1 cellular context compared by ENCODE assay signal in the genomic region with DNA sequence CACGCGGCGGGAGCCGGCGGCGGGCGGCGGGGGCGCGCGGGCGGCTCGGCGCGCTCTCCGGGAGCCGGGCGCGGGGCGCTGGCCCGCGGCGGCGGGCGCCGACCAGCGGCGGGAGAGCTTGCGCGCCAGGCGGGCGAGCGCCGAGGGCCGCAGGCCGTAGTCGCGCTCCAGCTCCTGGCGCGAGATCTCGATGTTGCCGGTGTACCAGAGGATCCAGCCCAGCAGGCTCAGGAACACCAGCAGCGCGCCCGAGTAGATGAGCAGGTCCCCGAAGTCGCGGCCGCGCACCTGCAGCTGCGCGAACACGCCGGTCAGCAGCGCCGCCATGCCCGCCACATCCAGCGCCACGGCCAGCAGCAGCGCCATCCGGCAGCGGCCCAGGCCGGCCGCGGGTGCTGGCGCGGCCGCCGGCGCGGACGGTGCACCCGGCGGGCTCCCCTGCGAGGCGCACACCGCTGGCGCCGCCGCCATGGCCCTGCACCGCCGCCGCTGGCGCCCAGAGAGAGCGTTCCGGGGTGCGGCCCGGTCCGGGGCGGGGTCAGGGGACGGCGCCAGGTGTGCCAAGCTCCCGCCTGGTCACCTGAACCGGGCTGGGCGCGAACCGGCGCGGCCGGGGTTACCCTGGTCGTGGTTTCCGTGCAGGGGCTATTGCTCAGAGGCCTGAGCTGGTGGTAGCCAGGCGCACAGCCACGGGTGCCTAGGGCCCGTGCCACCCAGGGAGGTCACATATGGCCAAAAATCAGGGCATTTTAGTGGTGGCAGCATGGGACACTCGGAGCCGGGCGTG.
TF ChIP-seq lines count a peak whose summit lies in the region.

A gene with protein sequence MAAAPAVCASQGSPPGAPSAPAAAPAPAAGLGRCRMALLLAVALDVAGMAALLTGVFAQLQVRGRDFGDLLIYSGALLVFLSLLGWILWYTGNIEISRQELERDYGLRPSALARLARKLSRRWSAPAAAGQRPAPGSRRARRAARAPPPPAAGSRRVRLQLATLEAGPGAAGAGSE (minus strand): TSS at position 504 of the 787 bp plus-strand sequence. CDS start 33 bp downstream, at position 471.

TF ChIP-seq in K562, 482 proteins besides CTCF, POLR2A, EP300 and RAD21 (continued from another document and continues in another):
- TF ChIP-seq, protein P1, sequence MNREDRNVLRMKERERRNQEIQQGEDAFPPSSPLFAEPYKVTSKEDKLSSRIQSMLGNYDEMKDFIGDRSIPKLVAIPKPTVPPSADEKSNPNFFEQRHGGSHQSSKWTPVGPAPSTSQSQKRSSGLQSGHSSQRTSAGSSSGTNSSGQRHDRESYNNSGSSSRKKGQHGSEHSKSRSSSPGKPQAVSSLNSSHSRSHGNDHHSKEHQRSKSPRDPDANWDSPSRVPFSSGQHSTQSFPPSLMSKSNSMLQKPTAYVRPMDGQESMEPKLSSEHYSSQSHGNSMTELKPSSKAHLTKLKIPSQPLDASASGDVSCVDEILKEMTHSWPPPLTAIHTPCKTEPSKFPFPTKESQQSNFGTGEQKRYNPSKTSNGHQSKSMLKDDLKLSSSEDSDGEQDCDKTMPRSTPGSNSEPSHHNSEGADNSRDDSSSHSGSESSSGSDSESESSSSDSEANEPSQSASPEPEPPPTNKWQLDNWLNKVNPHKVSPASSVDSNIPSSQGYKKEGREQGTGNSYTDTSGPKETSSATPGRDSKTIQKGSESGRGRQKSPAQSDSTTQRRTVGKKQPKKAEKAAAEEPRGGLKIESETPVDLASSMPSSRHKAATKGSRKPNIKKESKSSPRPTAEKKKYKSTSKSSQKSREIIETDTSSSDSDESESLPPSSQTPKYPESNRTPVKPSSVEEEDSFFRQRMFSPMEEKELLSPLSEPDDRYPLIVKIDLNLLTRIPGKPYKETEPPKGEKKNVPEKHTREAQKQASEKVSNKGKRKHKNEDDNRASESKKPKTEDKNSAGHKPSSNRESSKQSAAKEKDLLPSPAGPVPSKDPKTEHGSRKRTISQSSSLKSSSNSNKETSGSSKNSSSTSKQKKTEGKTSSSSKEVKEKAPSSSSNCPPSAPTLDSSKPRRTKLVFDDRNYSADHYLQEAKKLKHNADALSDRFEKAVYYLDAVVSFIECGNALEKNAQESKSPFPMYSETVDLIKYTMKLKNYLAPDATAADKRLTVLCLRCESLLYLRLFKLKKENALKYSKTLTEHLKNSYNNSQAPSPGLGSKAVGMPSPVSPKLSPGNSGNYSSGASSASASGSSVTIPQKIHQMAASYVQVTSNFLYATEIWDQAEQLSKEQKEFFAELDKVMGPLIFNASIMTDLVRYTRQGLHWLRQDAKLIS (CRISPR knock-in tag; IDR thresholded peaks at IDR 0.05) = 0 out of 2 replicates have a peak, but pooled peaks have one; percentile 34
- TF ChIP-seq TCF3 (CRISPR knock-in tag; IDR thresholded peaks at IDR 0.05) (no peak), NR2C1 (IDR thresholded peaks at IDR 0.05) (no peak), NR2C1 (tag; IDR thresholded peaks at IDR 0.05) (no peak), TBP (optimal IDR thresholded peaks at IDR 0.05; ENCODE audit: low read depth, low read length) (peak; percentile 51), ZNF175 (CRISPR knock-in tag; IDR thresholded peaks at IDR 0.05; ENCODE audit: low read depth) (0 out of 2 replicates have a peak, but pooled peaks have one; percentile 11), GABPA (tag; conservative IDR thresholded peaks at IDR 0.05; ENCODE audit: low read depth) (no peak), XRCC4 (IDR thresholded peaks at IDR 0.05; ENCODE audit: extremely low read depth, insufficient read depth, insufficient read length) (no peak), CTBP1 (IDR thresholded peaks at IDR 0.05; ENCODE audit: borderline replicate concordance) (peak; percentile 87; the same call in 1 of the 2 replicates), GATAD2B (IDR thresholded peaks at IDR 0.05; ENCODE audit: borderline replicate concordance) (peak; percentile 63; the same call in 1 of the 2 replicates), RAD51 (IDR thresholded peaks at IDR 0.05; ENCODE audit: borderline replicate concordance, low read depth) (no peak), RBFOX2 (IDR thresholded peaks at IDR 0.05; ENCODE audit: low read depth, low read length) (peak; percentile 76), DPF2 (IDR thresholded peaks at IDR 0.05) (no peak), SIN3A (IDR thresholded peaks at IDR 0.05; ENCODE audit: borderline replicate concordance in 2 of 2, control insufficient read depth in 1 of 2, low read depth in 2 of 2, low read length in 2 of 2) (no peak; a peak in 1 of 4 replicates), RBM25 (IDR thresholded peaks at IDR 0.05; ENCODE audit: low read depth, low read length, severe bottlenecking) (no peak), ZNF766 (CRISPR knock-in tag; conservative IDR thresholded peaks at IDR 0.05) (0 out of 2 replicates have a peak, but pooled peaks have one; percentile 15), NCOA2 (IDR thresholded peaks at IDR 0.05; ENCODE audit: partially characterized antibody in 2 of 2) (no peak), RUNX1 (IDR thresholded peaks at IDR 0.05; ENCODE audit: low read depth) (no peak), YY1 (IDR thresholded peaks at IDR 0.05; ENCODE audit: borderline replicate concordance in 1 of 3, control insufficient read depth in 1 of 3, extremely low read depth in 1 of 3, insufficient read depth in 3 of 3, insufficient read length in 1 of 3, insufficient replicate concordance in 2 of 3, low read depth in 1 of 3, low read length in 2 of 3) (peak; percentile 31 to 81 (median 65)), ZNF140 (CRISPR knock-in tag; IDR thresholded peaks at IDR 0.05) (no peak), FIP1L1 (IDR thresholded peaks at IDR 0.05; ENCODE audit: low read depth, low read length, poor library complexity, severe bottlenecking) (no peak), KDM5B (IDR thresholded peaks at IDR 0.05; ENCODE audit: insufficient replicate concordance, low read depth, low read length) (peak; percentile 43), NR2C2 (CRISPR knock-in tag; IDR thresholded peaks at IDR 0.05) (no peak), NR2C2 (tag; IDR thresholded peaks at IDR 0.05) (peak; percentile 47), MYBL2 (IDR thresholded peaks at IDR 0.05; ENCODE audit: low read depth) (no peak), MYBL2 (CRISPR knock-in tag; IDR thresholded peaks at IDR 0.05; ENCODE audit: borderline replicate concordance) (no peak), PCBP1 (IDR thresholded peaks at IDR 0.05; ENCODE audit: low read depth, low read length, poor library complexity, severe bottlenecking) (no peak), ETV6 (IDR thresholded peaks at IDR 0.05; ENCODE audit: borderline replicate concordance in 1 of 2, low read depth in 2 of 2, low read length in 1 of 2) (no peak), ETV6 (CRISPR knock-in tag; IDR thresholded peaks at IDR 0.05; ENCODE audit: borderline replicate concordance) (no peak), SMARCC2 (IDR thresholded peaks at IDR 0.05; ENCODE audit: low read depth) (no peak), ERF (CRISPR knock-in tag; IDR thresholded peaks at IDR 0.05) (0 out of 2 replicates have a peak, but pooled peaks have one; percentile 30), SIN3B (IDR thresholded peaks at IDR 0.05; ENCODE audit: low read depth) (peak; percentile 67; the same call in 1 of the 2 replicates)
- TF ChIP-seq, protein P2, sequence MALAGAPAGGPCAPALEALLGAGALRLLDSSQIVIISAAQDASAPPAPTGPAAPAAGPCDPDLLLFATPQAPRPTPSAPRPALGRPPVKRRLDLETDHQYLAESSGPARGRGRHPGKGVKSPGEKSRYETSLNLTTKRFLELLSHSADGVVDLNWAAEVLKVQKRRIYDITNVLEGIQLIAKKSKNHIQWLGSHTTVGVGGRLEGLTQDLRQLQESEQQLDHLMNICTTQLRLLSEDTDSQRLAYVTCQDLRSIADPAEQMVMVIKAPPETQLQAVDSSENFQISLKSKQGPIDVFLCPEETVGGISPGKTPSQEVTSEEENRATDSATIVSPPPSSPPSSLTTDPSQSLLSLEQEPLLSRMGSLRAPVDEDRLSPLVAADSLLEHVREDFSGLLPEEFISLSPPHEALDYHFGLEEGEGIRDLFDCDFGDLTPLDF (CRISPR knock-in tag; IDR thresholded peaks at IDR 0.05) = no peak
- TF ChIP-seq, protein P3, sequence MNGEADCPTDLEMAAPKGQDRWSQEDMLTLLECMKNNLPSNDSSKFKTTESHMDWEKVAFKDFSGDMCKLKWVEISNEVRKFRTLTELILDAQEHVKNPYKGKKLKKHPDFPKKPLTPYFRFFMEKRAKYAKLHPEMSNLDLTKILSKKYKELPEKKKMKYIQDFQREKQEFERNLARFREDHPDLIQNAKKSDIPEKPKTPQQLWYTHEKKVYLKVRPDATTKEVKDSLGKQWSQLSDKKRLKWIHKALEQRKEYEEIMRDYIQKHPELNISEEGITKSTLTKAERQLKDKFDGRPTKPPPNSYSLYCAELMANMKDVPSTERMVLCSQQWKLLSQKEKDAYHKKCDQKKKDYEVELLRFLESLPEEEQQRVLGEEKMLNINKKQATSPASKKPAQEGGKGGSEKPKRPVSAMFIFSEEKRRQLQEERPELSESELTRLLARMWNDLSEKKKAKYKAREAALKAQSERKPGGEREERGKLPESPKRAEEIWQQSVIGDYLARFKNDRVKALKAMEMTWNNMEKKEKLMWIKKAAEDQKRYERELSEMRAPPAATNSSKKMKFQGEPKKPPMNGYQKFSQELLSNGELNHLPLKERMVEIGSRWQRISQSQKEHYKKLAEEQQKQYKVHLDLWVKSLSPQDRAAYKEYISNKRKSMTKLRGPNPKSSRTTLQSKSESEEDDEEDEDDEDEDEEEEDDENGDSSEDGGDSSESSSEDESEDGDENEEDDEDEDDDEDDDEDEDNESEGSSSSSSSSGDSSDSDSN (IDR thresholded peaks at IDR 0.05; ENCODE audit: borderline replicate concordance in 1 of 2, low read depth in 2 of 2, low read length in 2 of 2) = peak; percentile 60 to 75; a peak in 1 of 4 replicates
- TF ChIP-seq, protein P4, sequence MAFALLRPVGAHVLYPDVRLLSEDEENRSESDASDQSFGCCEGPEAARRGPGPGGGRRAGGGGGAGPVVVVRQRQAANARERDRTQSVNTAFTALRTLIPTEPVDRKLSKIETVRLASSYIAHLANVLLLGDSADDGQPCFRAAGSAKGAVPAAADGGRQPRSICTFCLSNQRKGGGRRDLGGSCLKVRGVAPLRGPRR (CRISPR knock-in tag; IDR thresholded peaks at IDR 0.05) = no peak
- TF ChIP-seq, protein P5, sequence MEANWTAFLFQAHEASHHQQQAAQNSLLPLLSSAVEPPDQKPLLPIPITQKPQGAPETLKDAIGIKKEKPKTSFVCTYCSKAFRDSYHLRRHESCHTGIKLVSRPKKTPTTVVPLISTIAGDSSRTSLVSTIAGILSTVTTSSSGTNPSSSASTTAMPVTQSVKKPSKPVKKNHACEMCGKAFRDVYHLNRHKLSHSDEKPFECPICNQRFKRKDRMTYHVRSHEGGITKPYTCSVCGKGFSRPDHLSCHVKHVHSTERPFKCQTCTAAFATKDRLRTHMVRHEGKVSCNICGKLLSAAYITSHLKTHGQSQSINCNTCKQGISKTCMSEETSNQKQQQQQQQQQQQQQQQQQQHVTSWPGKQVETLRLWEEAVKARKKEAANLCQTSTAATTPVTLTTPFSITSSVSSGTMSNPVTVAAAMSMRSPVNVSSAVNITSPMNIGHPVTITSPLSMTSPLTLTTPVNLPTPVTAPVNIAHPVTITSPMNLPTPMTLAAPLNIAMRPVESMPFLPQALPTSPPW (CRISPR knock-in tag; IDR thresholded peaks at IDR 0.05) = peak; percentile 6; the same call in 1 of the 2 replicates
- TF ChIP-seq, protein P6, sequence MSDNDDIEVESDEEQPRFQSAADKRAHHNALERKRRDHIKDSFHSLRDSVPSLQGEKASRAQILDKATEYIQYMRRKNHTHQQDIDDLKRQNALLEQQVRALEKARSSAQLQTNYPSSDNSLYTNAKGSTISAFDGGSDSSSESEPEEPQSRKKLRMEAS (CRISPR knock-in tag; IDR thresholded peaks at IDR 0.05) = no peak
- TF ChIP-seq, protein P7, sequence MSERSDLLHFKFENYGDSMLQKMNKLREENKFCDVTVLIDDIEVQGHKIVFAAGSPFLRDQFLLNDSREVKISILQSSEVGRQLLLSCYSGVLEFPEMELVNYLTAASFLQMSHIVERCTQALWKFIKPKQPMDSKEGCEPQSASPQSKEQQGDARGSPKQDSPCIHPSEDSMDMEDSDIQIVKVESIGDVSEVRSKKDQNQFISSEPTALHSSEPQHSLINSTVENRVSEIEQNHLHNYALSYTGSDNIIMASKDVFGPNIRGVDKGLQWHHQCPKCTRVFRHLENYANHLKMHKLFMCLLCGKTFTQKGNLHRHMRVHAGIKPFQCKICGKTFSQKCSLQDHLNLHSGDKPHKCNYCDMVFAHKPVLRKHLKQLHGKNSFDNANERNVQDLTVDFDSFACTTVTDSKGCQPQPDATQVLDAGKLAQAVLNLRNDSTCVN (CRISPR knock-in tag; IDR thresholded peaks at IDR 0.05) = no peak
- TF ChIP-seq, protein P8, sequence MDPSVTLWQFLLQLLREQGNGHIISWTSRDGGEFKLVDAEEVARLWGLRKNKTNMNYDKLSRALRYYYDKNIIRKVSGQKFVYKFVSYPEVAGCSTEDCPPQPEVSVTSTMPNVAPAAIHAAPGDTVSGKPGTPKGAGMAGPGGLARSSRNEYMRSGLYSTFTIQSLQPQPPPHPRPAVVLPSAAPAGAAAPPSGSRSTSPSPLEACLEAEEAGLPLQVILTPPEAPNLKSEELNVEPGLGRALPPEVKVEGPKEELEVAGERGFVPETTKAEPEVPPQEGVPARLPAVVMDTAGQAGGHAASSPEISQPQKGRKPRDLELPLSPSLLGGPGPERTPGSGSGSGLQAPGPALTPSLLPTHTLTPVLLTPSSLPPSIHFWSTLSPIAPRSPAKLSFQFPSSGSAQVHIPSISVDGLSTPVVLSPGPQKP (CRISPR knock-in tag; IDR thresholded peaks at IDR 0.05) = no peak
- TF ChIP-seq, protein P9, sequence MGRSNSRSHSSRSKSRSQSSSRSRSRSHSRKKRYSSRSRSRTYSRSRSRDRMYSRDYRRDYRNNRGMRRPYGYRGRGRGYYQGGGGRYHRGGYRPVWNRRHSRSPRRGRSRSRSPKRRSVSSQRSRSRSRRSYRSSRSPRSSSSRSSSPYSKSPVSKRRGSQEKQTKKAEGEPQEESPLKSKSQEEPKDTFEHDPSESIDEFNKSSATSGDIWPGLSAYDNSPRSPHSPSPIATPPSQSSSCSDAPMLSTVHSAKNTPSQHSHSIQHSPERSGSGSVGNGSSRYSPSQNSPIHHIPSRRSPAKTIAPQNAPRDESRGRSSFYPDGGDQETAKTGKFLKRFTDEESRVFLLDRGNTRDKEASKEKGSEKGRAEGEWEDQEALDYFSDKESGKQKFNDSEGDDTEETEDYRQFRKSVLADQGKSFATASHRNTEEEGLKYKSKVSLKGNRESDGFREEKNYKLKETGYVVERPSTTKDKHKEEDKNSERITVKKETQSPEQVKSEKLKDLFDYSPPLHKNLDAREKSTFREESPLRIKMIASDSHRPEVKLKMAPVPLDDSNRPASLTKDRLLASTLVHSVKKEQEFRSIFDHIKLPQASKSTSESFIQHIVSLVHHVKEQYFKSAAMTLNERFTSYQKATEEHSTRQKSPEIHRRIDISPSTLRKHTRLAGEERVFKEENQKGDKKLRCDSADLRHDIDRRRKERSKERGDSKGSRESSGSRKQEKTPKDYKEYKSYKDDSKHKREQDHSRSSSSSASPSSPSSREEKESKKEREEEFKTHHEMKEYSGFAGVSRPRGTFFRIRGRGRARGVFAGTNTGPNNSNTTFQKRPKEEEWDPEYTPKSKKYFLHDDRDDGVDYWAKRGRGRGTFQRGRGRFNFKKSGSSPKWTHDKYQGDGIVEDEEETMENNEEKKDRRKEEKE (IDR thresholded peaks at IDR 0.05; ENCODE audit: borderline replicate concordance in 1 of 2, control insufficient read depth in 1 of 2, low read depth in 2 of 2, low read length in 1 of 2) = no peak
- TF ChIP-seq, protein P10, sequence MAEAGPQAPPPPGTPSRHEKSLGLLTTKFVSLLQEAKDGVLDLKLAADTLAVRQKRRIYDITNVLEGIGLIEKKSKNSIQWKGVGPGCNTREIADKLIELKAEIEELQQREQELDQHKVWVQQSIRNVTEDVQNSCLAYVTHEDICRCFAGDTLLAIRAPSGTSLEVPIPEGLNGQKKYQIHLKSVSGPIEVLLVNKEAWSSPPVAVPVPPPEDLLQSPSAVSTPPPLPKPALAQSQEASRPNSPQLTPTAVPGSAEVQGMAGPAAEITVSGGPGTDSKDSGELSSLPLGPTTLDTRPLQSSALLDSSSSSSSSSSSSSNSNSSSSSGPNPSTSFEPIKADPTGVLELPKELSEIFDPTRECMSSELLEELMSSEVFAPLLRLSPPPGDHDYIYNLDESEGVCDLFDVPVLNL (CRISPR knock-in tag; IDR thresholded peaks at IDR 0.05; ENCODE audit: low read depth) = no peak
